Comparison of ENCODE assay signal across 13 cellular contexts in the genomic region with DNA sequence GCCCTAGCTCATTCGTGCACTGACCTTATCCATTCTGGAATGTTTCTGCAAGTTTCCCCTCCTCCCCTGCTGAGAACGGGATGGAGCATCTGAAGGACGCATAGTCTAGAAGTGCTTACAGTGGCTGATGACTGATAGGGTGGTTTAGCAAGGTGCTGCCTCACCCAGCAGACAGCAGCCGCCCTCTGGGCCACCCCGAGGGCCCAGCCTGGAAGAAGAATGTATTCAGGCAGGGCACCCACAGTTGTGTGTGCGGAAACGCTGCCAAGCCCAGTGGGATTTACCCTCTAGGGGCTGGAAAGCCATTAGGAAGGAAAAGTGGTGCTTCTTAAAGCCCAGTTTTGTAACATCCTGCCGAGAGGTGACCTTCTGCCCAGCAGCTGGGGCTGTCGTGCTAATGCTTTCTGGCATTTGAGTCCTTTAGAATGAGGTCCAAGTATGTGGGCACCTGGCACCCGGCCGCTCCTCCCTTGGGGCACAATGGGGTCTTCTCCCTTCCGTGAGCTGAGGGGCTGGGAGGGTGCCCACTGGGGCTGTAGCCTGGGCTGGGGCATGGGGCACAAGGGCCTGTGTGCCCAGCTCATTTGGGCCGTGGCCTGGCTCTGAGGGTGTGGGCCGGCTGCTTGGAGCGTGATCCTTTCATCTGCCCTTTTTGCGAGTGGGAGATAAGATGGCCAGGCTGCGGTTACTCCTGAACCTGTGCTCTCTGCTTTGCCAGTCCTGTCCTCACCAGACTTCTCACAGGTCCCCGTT. TPM values are rescaled to one million over a fixed set of nuclear protein-coding genes. Genes with fewer than 3 reads are reported as not detected.
DNase-seq lines count a peak whose midpoint lies in the region; ATAC-seq and TF ChIP-seq lines count a peak whose summit lies in the region.
"Had no signal": no experiment of that assay in that cellular context is flagged by ENCODE, and none has a peak within 500 bp of the region (broad histone marks: within the 10 kb centered on the region; RNA-seq: fewer than 3 reads in every experiment).

No MANE protein-coding gene starts in this region.

- DNase-seq in AG20443 (ENCODE audit: low spot score) = peak; percentile 55
- DNase-seq in PC-9 = peak; percentile 93 to 97
- peak; percentile 49 to 88 for DNase-seq in fibroblast of lung (ENCODE audit: low read depth in 2 of 2)
- no peak for DNase-seq in iPS-NIHi7 (ENCODE audit: extremely low spot score)
- DNase-seq: activated CD4-positive, alpha-beta T cell treated with anti-CD3 and anti-CD28 coated beads, Interleukin-2, amount 50 U/mL, for 4 hours; activated naive CD4-positive, alpha-beta T cell treated with Interleukin-2 at 50 U/mL for 16 hours; dermis blood vessel endothelial cell; NCI-H1092 treated with DMSO at 0.1 percent for 48 hours had no signal

- ATAC-seq in HG03095 (IDR thresholded peaks at IDR 0.05; ENCODE audit: unreplicated experiment) (no peak), GM18511 (IDR thresholded peaks at IDR 0.05; ENCODE audit: unreplicated experiment) (no peak), HG03457 (IDR thresholded peaks at IDR 0.05; ENCODE audit: unreplicated experiment) (no peak)

- no peak overlapping the region for H2AFZ ChIP-seq in PC-9
- H2AFZ ChIP-seq in fibroblast of lung (ENCODE audit: low read length) = no peak overlapping the region
- no peak overlapping the region for H2AFZ ChIP-seq in parathyroid adenoma

- H3K9ac ChIP-seq in fibroblast of lung (ENCODE audit: insufficient read depth, low read length) (no peak overlapping the region), parathyroid adenoma (peak overlapping the region; percentile 11)

- H3F3A ChIP-seq in PC-9 (ENCODE audit: insufficient read depth, low read depth) = peaks cover 60% of the 10 kb centered on the region

- H3K9me2 ChIP-seq in PC-9 (ENCODE audit: insufficient read depth) = no peaks in the 10 kb centered on the region

- intact Hi-C loops in PC-9 (cut with micrococcal nuclease; ENCODE audit: unreplicated experiment) = loop anchor here (1.0 to 5.0 kb wide), 4 partner anchors 13 to 95 kb away; no protein-coding TSS in a partner anchor

- H3K79me2 ChIP-seq in PC-9 (ENCODE audit: low read depth) (peaks cover 75% of the 10 kb centered on the region), fibroblast of lung (ENCODE audit: control insufficient read depth, insufficient read depth, low read length) (no peaks in the 10 kb centered on the region), parathyroid adenoma (peaks cover 28% of the 10 kb centered on the region)

- POLR2A ChIA-PET in PC-9 (lab: Charles Lee; ENCODE audit: unreplicated experiment) = interaction anchor here (0.6 to 1.1 kb wide), 4 partner anchors 16 to 340 kb away, joined by 3 to 5 read pairs (median 4); no protein-coding TSS in a partner anchor

- peak overlapping the region; percentile 63 for H3K4me2 ChIP-seq in PC-9
- peak overlapping the region; percentile 27 for H3K4me2 ChIP-seq in fibroblast of lung (ENCODE audit: extremely low read depth, insufficient read depth, low read length)
- peak overlapping the region; percentile 10 for H3K4me2 ChIP-seq in parathyroid adenoma (ENCODE audit: low read length)

- no peak for TF ChIP-seq CTCF in PC-9 (conservative IDR thresholded peaks at IDR 0.05)
- TF ChIP-seq CTCF in fibroblast of lung (conservative IDR thresholded peaks at IDR 0.05 in 1 of 2, IDR thresholded peaks at IDR 0.05 in 1 of 2; ENCODE audit: low read depth in 1 of 2, low read length in 2 of 2) = no peak
- no peak for TF ChIP-seq CTCF in parathyroid adenoma (IDR thresholded peaks at IDR 0.05)

- H3K27me3 ChIP-seq in PC-9 (ENCODE audit: insufficient read depth, low read depth) = no peaks in the 10 kb centered on the region
- peaks cover 2% of the 10 kb centered on the region for H3K27me3 ChIP-seq in fibroblast of lung (ENCODE audit: control insufficient read depth, insufficient read depth, low read length)
- no peaks in the 10 kb centered on the region for H3K27me3 ChIP-seq in parathyroid adenoma (ENCODE audit: control insufficient read depth, insufficient read depth, low read length)

- H4K20me1 ChIP-seq in PC-9 (ENCODE audit: insufficient read depth) (no peaks in the 10 kb centered on the region), fibroblast of lung (ENCODE audit: control insufficient read depth, extremely low read depth, insufficient read depth, low read length) (peaks cover 2% of the 10 kb centered on the region)

- peaks cover 74% of the 10 kb centered on the region for H3K4me1 ChIP-seq in PC-9 (replicated peaks; ENCODE audit: insufficient read depth)
- H3K4me1 ChIP-seq in fibroblast of lung (ENCODE audit: control insufficient read depth, extremely low read depth, insufficient read depth, low read length) = peaks cover 26% of the 10 kb centered on the region
- H3K4me1 ChIP-seq in parathyroid adenoma = peaks cover 45% of the 10 kb centered on the region

- H3K36me3 ChIP-seq in PC-9 (ENCODE audit: low read depth) (peaks cover 11% of the 10 kb centered on the region), fibroblast of lung (ENCODE audit: control insufficient read depth, insufficient read depth, low read length) (peaks cover 6% of the 10 kb centered on the region), parathyroid adenoma (ENCODE audit: control insufficient read depth, insufficient read depth, low read length) (no peaks in the 10 kb centered on the region)

- BruUV-seq in PC-9 (replicated peaks; lab: Mats Ljungman, UMichigan) = no TSS peak

- no peak overlapping the region for H3K4me3 ChIP-seq in PC-9
- no peak overlapping the region for H3K4me3 ChIP-seq in fibroblast of lung (replicated peaks in 1 of 4; ENCODE audit: control extremely low read depth in 1 of 4, insufficient read depth in 1 of 4, low read depth in 3 of 4, low read length in 4 of 4)
- H3K4me3 ChIP-seq in parathyroid adenoma (ENCODE audit: low read depth, low read length) = no peak overlapping the region

- H3K27ac ChIP-seq in PC-9 = peak overlapping the region; percentile 77
- no peak overlapping the region for H3K27ac ChIP-seq in fibroblast of lung (ENCODE audit: insufficient read depth, low read length)
- H3K27ac ChIP-seq in parathyroid adenoma = peak overlapping the region; percentile 95
- H3K27ac ChIP-seq: C4-2B had no signal

- CTCF ChIA-PET in PC-9 (lab: Charles Lee) = interaction anchor here (1.0 kb wide), 1 partner anchor 13 kb away, joined by 5 read pairs; no protein-coding TSS in a partner anchor

- H3K9me3 ChIP-seq in PC-9 (ENCODE audit: insufficient read depth, low read depth) = no peaks in the 10 kb centered on the region
- H3K9me3 ChIP-seq in fibroblast of lung (ENCODE audit: control insufficient read depth, insufficient read depth, low read depth, low read length) = no peaks in the 10 kb centered on the region
- H3K9me3 ChIP-seq in parathyroid adenoma (ENCODE audit: control insufficient read depth, low read length) = no peaks in the 10 kb centered on the region

RNA-seq across cellular contexts. Expression of gene FBLN1, which starts 14.4 kb away (rescaled TPM):
- total RNA-seq in PC-9 (2021) (158 and 167 TPM in 2 replicates), fibroblast of lung (209 and 270 TPM in 2 replicates)
- 96.6 and 134 TPM in 2 replicates for polyA plus RNA-seq in fibroblast of lung
- 162 and 217 TPM in 2 replicates for polyA plus RNA-seq in fibroblast of lung (2012)
- polyA minus RNA-seq in fibroblast of lung (ENCODE audit: low replicate concordance) = 126 and 208 TPM in 2 replicates

Comparison
In these comparisons a context has a peak if more than half of its experiments do, and no peak if none do; other contexts are left out.
1. H3K4me2 ChIP-seq: peak in every context shown above with its lines; median percentile 63 in PC-9; 27 in fibroblast of lung; 10 in parathyroid adenoma.